In the genomic region with DNA sequence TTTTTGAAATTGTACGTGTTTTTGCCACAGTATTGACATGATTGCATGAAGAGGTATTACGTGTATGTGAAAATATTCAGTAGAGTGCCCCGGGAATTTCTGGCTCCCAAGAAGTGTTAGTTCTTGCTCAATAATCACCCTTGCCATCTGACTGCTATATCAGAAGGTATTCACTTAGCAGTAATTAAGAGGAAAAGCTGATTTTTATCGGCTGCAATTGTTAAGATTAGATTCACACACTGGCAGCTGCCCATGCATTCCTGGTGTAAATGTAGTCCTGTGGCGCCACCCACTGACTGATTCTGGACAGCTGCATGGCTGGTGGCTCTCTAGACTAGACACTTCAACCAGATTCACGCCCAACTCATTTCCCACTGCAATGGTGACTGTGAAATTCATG, we compare ENCODE assay signal across 9 cellular contexts.
A peak's percentile ranks its signal among the peaks of the same experiment; 100 is the strongest.
DNase-seq lines count a peak whose midpoint lies in the region; ATAC-seq and TF ChIP-seq lines count a peak whose summit lies in the region.
"Had no signal": no experiment of that assay in that cellular context is flagged by ENCODE, and none has a peak within 500 bp of the region (broad histone marks: within the 10 kb centered on the region; RNA-seq: fewer than 3 reads in every experiment).

No MANE protein-coding gene starts in this region.

- no peak overlapping the region for H3K4me2 ChIP-seq in PC-3 (ENCODE audit: low read length)

- H3F3A ChIP-seq in PC-3 (ENCODE audit: low read length, unreplicated experiment): no peaks in the 10 kb centered on the region

- H3K36me3 ChIP-seq in PC-3 (ENCODE audit: low read depth, low read length): no peaks in the 10 kb centered on the region

- BruUV-seq in PC-3 (replicated peaks; lab: Mats Ljungman, UMichigan): no TSS peak

- no peaks in the 10 kb centered on the region for H3K79me2 ChIP-seq in PC-3 (ENCODE audit: low read length)

- no peaks in the 10 kb centered on the region for H3K36me3 Mint-ChIP-seq in effector memory CD8-positive, alpha-beta T cell (ENCODE audit: insufficient read depth)

- no peaks in the 10 kb centered on the region for H3K27me3 Mint-ChIP-seq in effector memory CD8-positive, alpha-beta T cell

- no peak overlapping the region for H3K4me3 Mint-ChIP-seq in effector memory CD8-positive, alpha-beta T cell

- H3K9ac ChIP-seq in PC-3 (ENCODE audit: low read length): no peak overlapping the region

- no peaks in the 10 kb centered on the region for H3K27me3 ChIP-seq in PC-3 (ENCODE audit: low read length)

- no peak overlapping the region for H3K27ac Mint-ChIP-seq in effector memory CD8-positive, alpha-beta T cell

- ATAC-seq in PC-3 (no peak), HG03354 (IDR thresholded peaks at IDR 0.05; ENCODE audit: poor library complexity, severe bottlenecking, unreplicated experiment) (no peak)
- no peak for ATAC-seq in effector memory CD8-positive, alpha-beta T cell (replicated peaks)
- ATAC-seq: HCT116 had no signal

- DNase-seq in COLO668 (lab: John Stamatoyannopoulos, UW; ENCODE audit: unreplicated experiment) (peak; percentile 73), PC-3 (peak; percentile 48), fibroblast of the aortic adventitia (ENCODE audit: low read depth) (peak; percentile 71), putamen (ENCODE audit: low spot score) (peak; percentile 39), KG1 (lab: John Stamatoyannopoulos, UW) (no peak)
- peak; percentile 47 for DNase-seq in Jurkat, Clone E6-1 (ENCODE audit: low read depth, low spot score)
- DNase-seq in effector memory CD8-positive, alpha-beta T cell: no peak

- H4K20me1 ChIP-seq in PC-3 (ENCODE audit: low read length): no peaks in the 10 kb centered on the region

- no peak overlapping the region for H3K4me3 ChIP-seq in Jurkat, Clone E6-1 (ENCODE audit: low read length)
- H3K4me3 ChIP-seq in PC-3 (ENCODE audit: low read length) (no peak overlapping the region), fibroblast of the aortic adventitia (ENCODE audit: low read depth, low read length) (no peak overlapping the region)

- no peak overlapping the region for H3K27ac ChIP-seq in PC-3 (ENCODE audit: low read length)

- H2AFZ ChIP-seq in PC-3 (ENCODE audit: low read length): no peak overlapping the region

- H3K9me3 ChIP-seq in PC-3 (ENCODE audit: low read length): 0 out of 2 replicates have a peak, but pooled peaks cover 3% of the 10 kb centered on the region

- intact Hi-C loops in PC-3 (cut with micrococcal nuclease): no loop called here

- peaks cover 2 to 14% of the 10 kb centered on the region in 2 donors for H3K9me3 Mint-ChIP-seq in effector memory CD8-positive, alpha-beta T cell

- H3K9me2 ChIP-seq in PC-3 (replicated peaks; ENCODE audit: low read length): no peaks in the 10 kb centered on the region

- H3K4me1 ChIP-seq in PC-3 (ENCODE audit: insufficient read depth, low read length): no peaks in the 10 kb centered on the region

- POLR2A ChIA-PET in PC-3 (lab: Charles Lee; ENCODE audit: unreplicated experiment): no interaction called here

- peak; percentile 65 for TF ChIP-seq CTCF in PC-3 (conservative IDR thresholded peaks at IDR 0.05; ENCODE audit: low read depth, low read length)
- peak; percentile 60 for TF ChIP-seq CTCF in fibroblast of the aortic adventitia (IDR thresholded peaks at IDR 0.05; ENCODE audit: insufficient read depth, low read length)

- no peaks in the 10 kb centered on the region for H3K4me1 Mint-ChIP-seq in effector memory CD8-positive, alpha-beta T cell (ENCODE audit: low read depth in 2 of 2)

- CTCF ChIA-PET in PC-3 (lab: Charles Lee): no interaction called here

Comparison
In these comparisons a context has a peak if more than half of its experiments do, and no peak if none do; other contexts are left out.
1. DNase-seq: peak in COLO668 (single experiment), Jurkat, Clone E6-1 (single experiment), PC-3 (single experiment), fibroblast of the aortic adventitia (single experiment) and putamen (single experiment); none in effector memory CD8-positive, alpha-beta T cell (0 of 3) and KG1 (single experiment).